9 cellular contexts compared by ENCODE assay signal in the genomic region with DNA sequence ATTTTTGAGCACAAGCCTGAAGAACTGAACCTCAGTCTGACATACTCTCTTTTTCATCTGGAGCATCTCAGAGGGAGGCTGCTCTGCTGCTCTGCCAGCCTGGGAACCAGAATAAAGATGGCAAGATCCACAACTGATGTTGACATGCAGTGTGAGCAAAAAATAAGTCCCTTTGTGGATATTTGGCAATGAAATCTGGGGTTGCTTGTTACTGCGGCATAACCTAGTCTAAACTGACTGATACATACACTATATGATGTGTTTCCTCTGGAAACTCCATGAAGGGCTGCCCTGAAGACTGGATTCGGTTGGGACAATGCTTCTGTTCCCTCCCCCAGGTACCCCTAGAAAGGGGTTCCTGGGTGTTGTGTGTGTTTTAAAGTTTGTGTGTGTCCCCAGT.
"Had no signal": no experiment of that assay in that cellular context is flagged by ENCODE, and none has a peak within 500 bp of the region (broad histone marks: within the 10 kb centered on the region; RNA-seq: fewer than 3 reads in every experiment).

No MANE protein-coding gene starts in this region.

- H3K4me2 ChIP-seq: KMS-11 had no signal

- H3K9ac ChIP-seq: GM23248, KMS-11 had no signal

- H3K4me1 ChIP-seq: HAP-1 had no signal

- H3K27ac ChIP-seq: GM23248, HL-60, KMS-11 had no signal

- H3K4me3 Mint-ChIP-seq: HFFc6 had no signal

- H3K27ac Mint-ChIP-seq: HFFc6 had no signal

- H3K9me3 ChIP-seq: HAP-1 had no signal

- H2AFZ ChIP-seq: GM23248 had no signal

- H3K36me3 ChIP-seq: HAP-1 had no signal

- DNase-seq: GM23248, GOT3, H7, HFFc6, IMR-90, KBM-7 had no signal

- H3K4me3 ChIP-seq: GM23248, HAP-1 had no signal
